Comparison of ENCODE assay signal across 1 cellular context in the genomic region with DNA sequence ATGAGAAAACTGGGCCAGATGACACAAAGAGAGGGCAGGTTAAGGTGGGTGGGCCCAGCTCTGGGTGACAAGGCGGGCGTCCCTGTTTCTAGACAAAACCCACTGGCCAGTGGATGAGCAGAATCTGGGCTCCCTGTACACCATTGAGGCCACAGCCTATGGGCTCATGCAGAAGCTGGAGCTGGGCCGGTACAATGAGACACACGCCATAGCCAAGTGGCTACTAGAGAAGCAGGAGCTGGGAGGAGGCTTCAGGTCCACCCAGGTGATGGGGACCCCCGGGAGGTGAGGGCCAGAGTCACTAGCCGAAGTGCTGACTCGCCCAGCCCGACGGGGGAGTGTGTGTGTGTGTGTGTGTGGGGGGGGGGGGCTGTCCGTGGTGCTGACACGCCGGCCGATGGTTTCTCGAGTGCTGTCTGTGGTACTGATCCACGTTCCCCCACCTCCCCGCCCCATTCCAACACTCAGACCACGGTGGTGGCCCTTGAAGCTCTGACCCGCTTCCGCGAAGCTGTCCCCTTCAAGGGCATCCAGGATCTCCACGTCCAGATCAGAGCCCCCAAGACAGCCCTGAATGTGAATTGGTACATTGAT.
TF ChIP-seq lines count a peak whose summit lies in the region.

No MANE protein-coding gene starts in this region.

TF ChIP-seq in IMR-90, 13 proteins besides CTCF, POLR2A, EP300 and RAD21:
- TF ChIP-seq RFX5 (IDR thresholded peaks at IDR 0.05; ENCODE audit: low read depth, low read length) (no peak), MXI1 (IDR thresholded peaks at IDR 0.05; ENCODE audit: borderline replicate concordance, low read depth, low read length) (0 out of 2 replicates have a peak, but pooled peaks have one; percentile 22)
